Comparison of ENCODE assay signal across 16 cellular contexts in genomic region chr12:46749322-46749721, GRCh38.
DNase-seq lines count a peak whose midpoint lies in the region; ATAC-seq and TF ChIP-seq lines count a peak whose summit lies in the region.
"Had no signal": no experiment of that assay in that cellular context is flagged by ENCODE, and none has a peak within 500 bp of the region (broad histone marks: within the 10 kb centered on the region; RNA-seq: fewer than 3 reads in every experiment).

No MANE protein-coding gene starts in this region.

- no peak for TF ChIP-seq CTCF in SK-N-SH (IDR thresholded peaks at IDR 0.05)

- no peaks in the 10 kb centered on the region for H3K27me3 ChIP-seq in SK-N-SH (ENCODE audit: insufficient read depth)
- H3K27me3 ChIP-seq: BLaER1 treated with 17β-estradiol and CSF1 and Interleukin-3, amounts not matched to agents 10 nM and 100 nM had no signal

- H3K4me1 ChIP-seq in SK-N-SH (ENCODE audit: control insufficient read depth in 1 of 2, insufficient read depth in 2 of 2, low read depth in 1 of 2, low read length in 1 of 2) = no peaks in the 10 kb centered on the region; a peak in 1 of 4 replicates
- H3K4me1 ChIP-seq: A549, Caco-2 had no signal

- H3K79me2 ChIP-seq in SK-N-SH (ENCODE audit: insufficient read depth) = no peaks in the 10 kb centered on the region

- POLR2A ChIA-PET in SK-N-SH (lab: Yijun Ruan, JAX) = no interaction called here

- H3K27ac ChIP-seq in SK-N-SH (ENCODE audit: low read depth in 2 of 2, low read length in 1 of 2) = no peak overlapping the region
- H3K27ac ChIP-seq in SK-N-MC = peak overlapping the region; percentile 98; the same call in 1 of the 2 replicates
- H3K27ac ChIP-seq: 22Rv1; A549; BLaER1 treated with 17β-estradiol and CSF1 and Interleukin-3, amounts not matched to agents 10 nM and 100 nM; C4-2B had no signal

- peaks cover 8% of the 10 kb centered on the region for H3F3A ChIP-seq in SK-N-SH (replicated peaks; ENCODE audit: insufficient read depth)

- H3K4me3 ChIP-seq in SK-N-SH (ENCODE audit: low read depth in 2 of 2, low read length in 1 of 2) = no peak overlapping the region
- no peak overlapping the region for H3K4me3 ChIP-seq in SK-N-MC
- H3K4me3 ChIP-seq: A549; BLaER1 treated with 17β-estradiol and CSF1 and Interleukin-3, amounts not matched to agents 10 nM and 100 nM had no signal

- DNase-seq in SK-N-SH (no peak), SK-N-MC (ENCODE audit: low read depth, low spot score) (no peak), NCI-H2171 (lab: John Stamatoyannopoulos, UW) (no peak)
- DNase-seq: AML-193; Caco-2; Calu3; CD4-positive, alpha-beta T cell; CD8-positive, alpha-beta T cell; DMS79 treated with DMSO at 0.1 percent for 48 hours; GF-D8 had no signal

- no peak for ATAC-seq in SK-N-SH treated with all-trans-retinoic acid at 6 μM for 48 hours
- no peak for ATAC-seq in GM19455 (IDR thresholded peaks at IDR 0.05; ENCODE audit: unreplicated experiment)
- ATAC-seq: A549; CD8-positive, alpha-beta T cell had no signal

- H3K36me3 ChIP-seq in SK-N-SH (replicated peaks in 1 of 2; ENCODE audit: control insufficient read depth in 1 of 2, insufficient read depth in 2 of 2, low read length in 1 of 2) (no peaks in the 10 kb centered on the region), SK-N-MC (ENCODE audit: insufficient read depth, low read length) (no peaks in the 10 kb centered on the region)
- H3K36me3 ChIP-seq: BLaER1 treated with 17β-estradiol and CSF1 and Interleukin-3, amounts not matched to agents 10 nM and 100 nM had no signal

- 53% methylated on average over 4 of the region's 4 CpGs for WGBS in SK-N-SH (ENCODE audit: low lambda C conversion rate)

- CTCF ChIA-PET in SK-N-SH (lab: Yijun Ruan, JAX) = interaction anchor here (0.6 kb wide), 1 partner anchor 744 kb away, joined by 3 read pairs; no protein-coding TSS in a partner anchor

- no peak for TF ChIP-seq EP300 in SK-N-SH (IDR thresholded peaks at IDR 0.05; ENCODE audit: borderline replicate concordance in 1 of 2, low read depth in 1 of 2, low read length in 1 of 2)

- no peaks in the 10 kb centered on the region for H4K20me1 ChIP-seq in SK-N-SH (ENCODE audit: insufficient read depth)
- H4K20me1 ChIP-seq: BLaER1 treated with 17β-estradiol and CSF1 and Interleukin-3, amounts not matched to agents 10 nM and 100 nM had no signal

- no peak overlapping the region for H2AFZ ChIP-seq in SK-N-SH (ENCODE audit: low read depth)

- no peak overlapping the region for H3K4me2 ChIP-seq in SK-N-SH
- H3K4me2 ChIP-seq: A549; BLaER1 treated with 17β-estradiol and CSF1 and Interleukin-3, amounts not matched to agents 10 nM and 100 nM had no signal

- TF ChIP-seq RAD21 in SK-N-SH (IDR thresholded peaks at IDR 0.05; ENCODE audit: low read length) = no peak

- H3K9ac ChIP-seq in SK-N-SH (no peak overlapping the region), SK-N-MC (ENCODE audit: insufficient read length) (no peak overlapping the region)
- H3K9ac ChIP-seq: BLaER1 treated with 17β-estradiol and CSF1 and Interleukin-3, amounts not matched to agents 10 nM and 100 nM had no signal

- no peaks in the 10 kb centered on the region; the same call in 1 of the 2 replicates for H3K9me3 ChIP-seq in SK-N-SH
- H3K9me3 ChIP-seq in SK-N-MC (ENCODE audit: low read depth, low read length) = peaks cover 3% of the 10 kb centered on the region; the same call in 1 of the 2 replicates
- H3K9me3 ChIP-seq: Caco-2 had no signal

- no peaks in the 10 kb centered on the region for H3K9me2 ChIP-seq in SK-N-SH

TF ChIP-seq in SK-N-SH treated with all-trans-retinoic acid at 6 μM for 48 hours, 23 proteins besides CTCF, POLR2A, EP300 and RAD21:
- TF ChIP-seq TSHZ2 (CRISPR knock-in tag; IDR thresholded peaks at IDR 0.05) = no peak
- TF ChIP-seq TCF4 (CRISPR knock-in tag; IDR thresholded peaks at IDR 0.05; ENCODE audit: borderline replicate concordance) = no peak
- no peak for TF ChIP-seq GLIS3 (CRISPR knock-in tag; IDR thresholded peaks at IDR 0.05)
- TF ChIP-seq ZNF565 (CRISPR knock-in tag; conservative IDR thresholded peaks at IDR 0.05; ENCODE audit: low read depth) = no peak
- no peak for TF ChIP-seq ESRRG (CRISPR knock-in tag; IDR thresholded peaks at IDR 0.05)
- TF ChIP-seq ZNF70 (CRISPR knock-in tag; IDR thresholded peaks at IDR 0.05) = no peak
- TF ChIP-seq PPARA (CRISPR knock-in tag; IDR thresholded peaks at IDR 0.05; ENCODE audit: borderline replicate concordance) = no peak
- peak; percentile 19; the same call in 1 of the 2 replicates for TF ChIP-seq ZNF8 (CRISPR knock-in tag; IDR thresholded peaks at IDR 0.05)
- TF ChIP-seq ISL1 (CRISPR knock-in tag; IDR thresholded peaks at IDR 0.05) = no peak

TF ChIP-seq in SK-N-SH, 30 proteins besides CTCF, POLR2A, EP300 and RAD21 (continues in another document):
- TF ChIP-seq REST (IDR thresholded peaks at IDR 0.05; ENCODE audit: low read depth, low read length) (no peak), GABPA (IDR thresholded peaks at IDR 0.05; ENCODE audit: low read depth) (no peak), ZBTB33 (IDR thresholded peaks at IDR 0.05; ENCODE audit: borderline replicate concordance, low read depth) (no peak), ELF1 (IDR thresholded peaks at IDR 0.05) (no peak), PBX3 (IDR thresholded peaks at IDR 0.05) (no peak), TEAD4 (IDR thresholded peaks at IDR 0.05; ENCODE audit: borderline replicate concordance, insufficient read depth) (no peak), IRF3 (IDR thresholded peaks at IDR 0.05; ENCODE audit: low read depth, low read length) (no peak), SIN3A (IDR thresholded peaks at IDR 0.05; ENCODE audit: borderline replicate concordance, low read depth, low read length) (no peak), RXRA (IDR thresholded peaks at IDR 0.05; ENCODE audit: borderline replicate concordance, low read depth) (no peak), RCOR1 (IDR thresholded peaks at IDR 0.05; ENCODE audit: low read length) (no peak), MEF2A (IDR thresholded peaks at IDR 0.05; ENCODE audit: borderline replicate concordance, low read depth) (no peak), SMC3 (IDR thresholded peaks at IDR 0.05; ENCODE audit: low read depth, low read length) (no peak), TCF12 (IDR thresholded peaks at IDR 0.05) (no peak)
